In genomic region chr14:103628221-103628683, GRCh38 we compare ENCODE assay signal across 2 cellular contexts.
TF ChIP-seq lines count a peak whose summit lies in the region.

No MANE protein-coding gene starts in this region.

TF ChIP-seq in IMR-90, 13 proteins besides CTCF, POLR2A, EP300 and RAD21 (continued from another document):
- TF ChIP-seq ELK1 (IDR thresholded peaks at IDR 0.05; ENCODE audit: borderline replicate concordance, low read depth, low read length) (no peak), FOS (IDR thresholded peaks at IDR 0.05; ENCODE audit: low read depth, low read length) (peak; percentile 54; the same call in 1 of the 2 replicates), NFE2L2 (IDR thresholded peaks at IDR 0.05; ENCODE audit: low read depth, low read length) (peak; percentile 74; the same call in 1 of the 2 replicates), MAZ (IDR thresholded peaks at IDR 0.05; ENCODE audit: borderline replicate concordance, low read depth, low read length) (peak; percentile 42; the same call in 1 of the 2 replicates)
TF ChIP-seq in IMR-90: peak in this region for 5.

TF ChIP-seq in neural cell, 6 proteins besides CTCF, POLR2A, EP300 and RAD21 (continued from another document):
- TF ChIP-seq REST (IDR thresholded peaks at IDR 0.05; ENCODE audit: borderline replicate concordance): no peak
